ENCODE assay signal across 1 cellular context in genomic region chr2:231056453-231057416, GRCh38.
A peak's percentile ranks its signal among the peaks of the same experiment; 100 is the strongest.
TF ChIP-seq lines count a peak whose summit lies in the region.

Gene PSMD1 (plus strand): TSS chr2:231056867. CDS start chr2:231057026, 159 bp downstream.

TF ChIP-seq in HepG2, 621 proteins besides CTCF, POLR2A, EP300 and RAD21 (continued from another document and continues in another):
- TF ChIP-seq ATF5 (CRISPR knock-in tag; IDR thresholded peaks at IDR 0.05; ENCODE audit: low read depth), result no peak; the same call in 1 of the 2 replicates
- TF ChIP-seq MTF1 (CRISPR knock-in tag; IDR thresholded peaks at IDR 0.05), result peak; percentile 75; the same call in 1 of the 2 replicates
- no peak for TF ChIP-seq SATB2 (CRISPR knock-in tag; IDR thresholded peaks at IDR 0.05)
- 0 out of 2 replicates have a peak, but pooled peaks have one; percentile 50 for TF ChIP-seq PREB (CRISPR knock-in tag; IDR thresholded peaks at IDR 0.05)
- 0 out of 2 replicates have a peak, but pooled peaks have one; percentile 50 for TF ChIP-seq AFF4 (CRISPR knock-in tag; IDR thresholded peaks at IDR 0.05)
- peak; percentile 65 for TF ChIP-seq POLR2AphosphoS5 (IDR thresholded peaks at IDR 0.05; ENCODE audit: low read depth, low read length)
- TF ChIP-seq ZNF256 (CRISPR knock-in tag; conservative IDR thresholded peaks at IDR 0.05), result 0 out of 2 replicates have a peak, but pooled peaks have one; percentile 44
- 0 out of 2 replicates have a peak, but pooled peaks have one; percentile 25 for TF ChIP-seq NCOA2 (CRISPR knock-in tag; IDR thresholded peaks at IDR 0.05)
- no peak for TF ChIP-seq ZMYM2 (CRISPR knock-in tag; IDR thresholded peaks at IDR 0.05)
- no peak for TF ChIP-seq ZSCAN20 (CRISPR knock-in tag; IDR thresholded peaks at IDR 0.05; ENCODE audit: borderline replicate concordance)
- 0 out of 2 replicates have a peak, but pooled peaks have one; percentile 18 for TF ChIP-seq ARNT2 (CRISPR knock-in tag; IDR thresholded peaks at IDR 0.05; ENCODE audit: low read depth)
- no peak for TF ChIP-seq GABPA (IDR thresholded peaks at IDR 0.05; ENCODE audit: low read depth, low read length)
- peak; percentile 75 for TF ChIP-seq GABPA (CRISPR knock-in tag; IDR thresholded peaks at IDR 0.05; ENCODE audit: low read depth)
- TF ChIP-seq ZNF546 (CRISPR knock-in tag; conservative IDR thresholded peaks at IDR 0.05), result peak; percentile 84; the same call in 1 of the 2 replicates
- TF ChIP-seq ZNF724P (CRISPR knock-in tag; IDR thresholded peaks at IDR 0.05; ENCODE audit: borderline replicate concordance), result peak; percentile 76; the same call in 1 of the 2 replicates
- peak; percentile 76 for TF ChIP-seq TEAD3 (CRISPR knock-in tag; optimal IDR thresholded peaks at IDR 0.05; ENCODE audit: borderline replicate concordance)
- no peak for TF ChIP-seq ZNF431 (CRISPR knock-in tag; IDR thresholded peaks at IDR 0.05; ENCODE audit: borderline replicate concordance, low read depth)
- TF ChIP-seq ZGPAT (CRISPR knock-in tag; IDR thresholded peaks at IDR 0.05), result peak; percentile 87
- no peak for TF ChIP-seq RAD51 (IDR thresholded peaks at IDR 0.05; ENCODE audit: borderline replicate concordance)
- TF ChIP-seq USF2 (IDR thresholded peaks at IDR 0.05; ENCODE audit: low read depth, low read length), result no peak
- TF ChIP-seq USF2 (CRISPR knock-in tag; IDR thresholded peaks at IDR 0.05; ENCODE audit: borderline replicate concordance), result no peak; the same call in 1 of the 2 replicates
- no peak for TF ChIP-seq MAF1 (CRISPR knock-in tag; IDR thresholded peaks at IDR 0.05; ENCODE audit: borderline replicate concordance)
- TF ChIP-seq TARDBP (CRISPR knock-in tag; IDR thresholded peaks at IDR 0.05), result peak; percentile 95
- TF ChIP-seq TBL1XR1 (IDR thresholded peaks at IDR 0.05; ENCODE audit: borderline replicate concordance, low read length, partially characterized antibody), result peak; percentile 45
- TF ChIP-seq ERF (CRISPR knock-in tag; IDR thresholded peaks at IDR 0.05), result peak; percentile 83
- peak; percentile 59; the same call in 1 of the 2 replicates for TF ChIP-seq RXRA (CRISPR knock-in tag; IDR thresholded peaks at IDR 0.05)
- peak; percentile 50; the same call in 1 of the 2 replicates for TF ChIP-seq ZBTB26 (CRISPR knock-in tag; IDR thresholded peaks at IDR 0.05; ENCODE audit: borderline replicate concordance)
- peak in 1 of 2 experiments; percentile 79; a peak in 2 of 4 replicates for TF ChIP-seq KLF16 (CRISPR knock-in tag; IDR thresholded peaks at IDR 0.05)
- no peak for TF ChIP-seq ZNF549 (CRISPR knock-in tag; IDR thresholded peaks at IDR 0.05)
- no peak for TF ChIP-seq SP1 (IDR thresholded peaks at IDR 0.05)
- peak; percentile 85 for TF ChIP-seq SP1 (CRISPR knock-in tag; IDR thresholded peaks at IDR 0.05)
- peak; percentile 75; the same call in 1 of the 2 replicates for TF ChIP-seq KDM3A (CRISPR knock-in tag; IDR thresholded peaks at IDR 0.05; ENCODE audit: low read depth)
- TF ChIP-seq SRSF1 (optimal IDR thresholded peaks at IDR 0.05; ENCODE audit: low read depth, low read length), result peak; percentile 30
- no peak; the same call in 1 of the 2 replicates for TF ChIP-seq HMGXB3 (CRISPR knock-in tag; IDR thresholded peaks at IDR 0.05; ENCODE audit: borderline replicate concordance)
- peak; percentile 97 for TF ChIP-seq GATAD1 (CRISPR knock-in tag; IDR thresholded peaks at IDR 0.05)
- 0 out of 2 replicates have a peak, but pooled peaks have one; percentile 29 for TF ChIP-seq E2F5 (CRISPR knock-in tag; conservative IDR thresholded peaks at IDR 0.05)
- TF ChIP-seq YEATS4 (CRISPR knock-in tag; IDR thresholded peaks at IDR 0.05; ENCODE audit: borderline replicate concordance), result peak; percentile 60; the same call in 1 of the 2 replicates
- no peak for TF ChIP-seq GZF1 (CRISPR knock-in tag; IDR thresholded peaks at IDR 0.05)
- peak; percentile 68; the same call in 1 of the 2 replicates for TF ChIP-seq ZNF451 (CRISPR knock-in tag; IDR thresholded peaks at IDR 0.05)
- TF ChIP-seq ZBTB1 (CRISPR knock-in tag; IDR thresholded peaks at IDR 0.05; ENCODE audit: borderline replicate concordance), result no peak
- no peak for TF ChIP-seq NBN (conservative IDR thresholded peaks at IDR 0.05)
- TF ChIP-seq DPF2 (CRISPR knock-in tag; IDR thresholded peaks at IDR 0.05; ENCODE audit: borderline replicate concordance, low read depth), result no peak
- peak; percentile 89 for TF ChIP-seq KMT2A (CRISPR knock-in tag; IDR thresholded peaks at IDR 0.05)
- TF ChIP-seq ZNF776 (CRISPR knock-in tag; IDR thresholded peaks at IDR 0.05), result peak; percentile 75; the same call in 1 of the 2 replicates
- TF ChIP-seq CREM (IDR thresholded peaks at IDR 0.05), result peak; percentile 82
- no peak for TF ChIP-seq CREM (CRISPR knock-in tag; IDR thresholded peaks at IDR 0.05)
- peak; percentile 60; the same call in 1 of the 2 replicates for TF ChIP-seq WIZ (CRISPR knock-in tag; IDR thresholded peaks at IDR 0.05)
- no peak for TF ChIP-seq MTERF4 (CRISPR knock-in tag; IDR thresholded peaks at IDR 0.05)
- 0 out of 2 replicates have a peak, but pooled peaks have one; percentile 48 for TF ChIP-seq ZNF850 (CRISPR knock-in tag; conservative IDR thresholded peaks at IDR 0.05)
- TF ChIP-seq KAT8 (CRISPR knock-in tag; IDR thresholded peaks at IDR 0.05), result peak; percentile 95
